8 cellular contexts compared by ENCODE assay signal in genomic region chr7:79453558-79454324, GRCh38. TPM values are rescaled to one million over a fixed set of nuclear protein-coding genes. Genes with fewer than 3 reads are reported as not detected.
DNase-seq lines count a peak whose midpoint lies in the region; ATAC-seq and TF ChIP-seq lines count a peak whose summit lies in the region.

TSS of gene MAGI2 (minus strand) at chr7:79453667. CDS start at chr7:79453320, 347 bp downstream.

- under 1% methylated on average over 67 of the region's 67 CpGs for whole genome bisulfite sequencing in urinary bladder

- CTCF ChIA-PET in activated naive CD4-positive, alpha-beta T cell treated with anti-CD3 and anti-CD28 coated beads for 36 hours (lab: Charles Lee) = no interaction called here
- CTCF ChIA-PET in activated CD8-positive, alpha-beta T cell treated with anti-CD3 and anti-CD28 coated beads for 36 hours (lab: Charles Lee) = no interaction called here

- POLR2A ChIA-PET in activated CD8-positive, alpha-beta T cell treated with anti-CD3 and anti-CD28 coated beads for 36 hours (lab: Charles Lee) = no interaction called here

- H3K4me3 ChIP-seq in urinary bladder (ENCODE audit: low read depth, low read length) = peak within 1 kb of the TSS; percentile 59

- TF ChIP-seq CTCF in activated CD8-positive, alpha-beta T cell treated with anti-CD3 and anti-CD28 coated beads for 36 hours (IDR thresholded peaks at IDR 0.05) = no peak
- TF ChIP-seq CTCF in foreskin keratinocyte (conservative IDR thresholded peaks at IDR 0.05) = no peak

- peak within 1 kb of the TSS; percentile 68 for H3K4me3 Mint-ChIP-seq in activated naive CD4-positive, alpha-beta T cell treated with anti-CD3 and anti-CD28 coated beads for 36 hours
- H3K4me3 Mint-ChIP-seq in activated CD8-positive, alpha-beta T cell treated with anti-CD3 and anti-CD28 coated beads for 36 hours = peak within 1 kb of the TSS; percentile 71
- H3K4me3 Mint-ChIP-seq in naive B cell = peak within 1 kb of the TSS in 7 of 8 donors; percentile 26 to 83 (median 52)

- H3K4me1 ChIP-seq in foreskin keratinocyte (peaks cover 6% of the 10 kb centered on the region), urinary bladder (ENCODE audit: insufficient read depth) (no peaks in the 10 kb centered on the region)

- H3K4me1 Mint-ChIP-seq in activated naive CD4-positive, alpha-beta T cell treated with anti-CD3 and anti-CD28 coated beads for 36 hours (ENCODE audit: low read depth) = peaks cover 14% of the 10 kb centered on the region
- H3K4me1 Mint-ChIP-seq in activated CD8-positive, alpha-beta T cell treated with anti-CD3 and anti-CD28 coated beads for 36 hours (ENCODE audit: low read depth) = peaks cover 9% of the 10 kb centered on the region
- peaks cover 17 to 29% (median 27%) of the 10 kb centered on the region in 3 donors for H3K4me1 Mint-ChIP-seq in naive B cell

- no peaks in the 10 kb centered on the region for H3K9me3 Mint-ChIP-seq in activated naive CD4-positive, alpha-beta T cell treated with anti-CD3 and anti-CD28 coated beads for 36 hours
- H3K9me3 Mint-ChIP-seq in activated CD8-positive, alpha-beta T cell treated with anti-CD3 and anti-CD28 coated beads for 36 hours = no peaks in the 10 kb centered on the region
- H3K9me3 Mint-ChIP-seq in naive B cell = peaks cover 0 to 6% (median 4%) of the 10 kb centered on the region in 7 donors

- H3K27ac ChIP-seq in foreskin keratinocyte (peak within 1 kb of the TSS; percentile 87), urinary bladder (ENCODE audit: low read depth) (peak within 1 kb of the TSS; percentile 79)

- H3K27me3 Mint-ChIP-seq in activated naive CD4-positive, alpha-beta T cell treated with anti-CD3 and anti-CD28 coated beads for 36 hours (ENCODE audit: low read depth) = peaks cover 47% of the 10 kb centered on the region
- H3K27me3 Mint-ChIP-seq in activated CD8-positive, alpha-beta T cell treated with anti-CD3 and anti-CD28 coated beads for 36 hours = peaks cover 53% of the 10 kb centered on the region
- H3K27me3 Mint-ChIP-seq in naive B cell = peaks cover 46 to 55% (median 48%) of the 10 kb centered on the region in 3 donors

- H3K36me3 Mint-ChIP-seq in activated naive CD4-positive, alpha-beta T cell treated with anti-CD3 and anti-CD28 coated beads for 36 hours (ENCODE audit: low read depth) = peaks cover 2% of the 10 kb centered on the region
- no peaks in the 10 kb centered on the region for H3K36me3 Mint-ChIP-seq in activated CD8-positive, alpha-beta T cell treated with anti-CD3 and anti-CD28 coated beads for 36 hours (ENCODE audit: low read depth)
- peaks cover 0 to 15% of the 10 kb centered on the region in 2 donors for H3K36me3 Mint-ChIP-seq in naive B cell

- no peaks in the 10 kb centered on the region for H3K27me3 ChIP-seq in foreskin keratinocyte

- peak; percentile 27 for DNase-seq in activated naive CD4-positive, alpha-beta T cell treated with anti-CD3 and anti-CD28 coated beads for 36 hours
- DNase-seq in activated naive CD4-positive, alpha-beta T cell treated with anti-CD3 and anti-CD28 coated beads, Interleukin-2, amount 50 U/mL, for 16 hours = no peak
- peak; percentile 19 for DNase-seq in activated CD8-positive, alpha-beta T cell treated with anti-CD3 and anti-CD28 coated beads for 36 hours
- peak; percentile 47 to 73 for DNase-seq in foreskin keratinocyte
- no peak for DNase-seq in naive B cell

- intact Hi-C loops in activated naive CD4-positive, alpha-beta T cell treated with anti-CD3 and anti-CD28 coated beads for 36 hours (cut with micrococcal nuclease) = no loop called here
- intact Hi-C loops in activated CD8-positive, alpha-beta T cell treated with anti-CD3 and anti-CD28 coated beads for 36 hours (cut with micrococcal nuclease) = no loop called here

- H3K27ac Mint-ChIP-seq in activated naive CD4-positive, alpha-beta T cell treated with anti-CD3 and anti-CD28 coated beads for 36 hours = peak within 1 kb of the TSS; percentile 61
- no peak within 1 kb of the TSS for H3K27ac Mint-ChIP-seq in activated CD8-positive, alpha-beta T cell treated with anti-CD3 and anti-CD28 coated beads for 36 hours
- H3K27ac Mint-ChIP-seq in naive B cell = peak within 1 kb of the TSS in 2 of 6 donors; percentile 18 to 20

- peak; percentile 45 for ATAC-seq in activated CD8-positive, alpha-beta T cell treated with anti-CD3 and anti-CD28 coated beads for 36 hours
- ATAC-seq in foreskin keratinocyte = peak; percentile 40
- ATAC-seq in naive B cell (ENCODE audit: low read depth in 2 of 2) = no peak
- no peak for ATAC-seq in GM19035 (IDR thresholded peaks at IDR 0.05; ENCODE audit: unreplicated experiment)
- no peak for ATAC-seq in GM18519 (IDR thresholded peaks at IDR 0.05; ENCODE audit: low FRiP score, unreplicated experiment)

- H3K36me3 ChIP-seq in urinary bladder (ENCODE audit: insufficient read depth) = no peaks in the 10 kb centered on the region

RNA-seq across cellular contexts. Expression of gene MAGI2, which starts in this region (rescaled TPM):
- under 1 TPM; 0.07 to 0.19 TPM for total RNA-seq in activated naive CD4-positive, alpha-beta T cell treated with anti-CD3 and anti-CD28 coated beads for 36 hours
- under 1 TPM; 0.04 to 0.09 TPM for total RNA-seq in activated CD8-positive, alpha-beta T cell treated with anti-CD3 and anti-CD28 coated beads for 36 hours
- total RNA-seq in foreskin keratinocyte = 0.51 and 0.81 TPM in 2 replicates
- 0.15 and 0.20 TPM in 2 replicates for polyA plus RNA-seq in foreskin keratinocyte
- under 1 TPM in 3 of 6 donors, not detected in 3; 0.04 to 0.06 (median 0.04) TPM for polyA plus RNA-seq in naive B cell (ENCODE audit: low read depth in 6 of 6)
- 37.4 TPM for total RNA-seq in urinary bladder
- 7.6 TPM for polyA plus RNA-seq in urinary bladder

Comparison
In these comparisons a context has a peak if more than half of its experiments do, and no peak if none do; other contexts are left out.
1. RNA of gene MAGI2 (total RNA-seq): 37.4 TPM in urinary bladder (single experiment); 0.51 to 0.81 TPM in foreskin keratinocyte, 0.07 to 0.19 TPM in activated naive CD4-positive, alpha-beta T cell treated with anti-CD3 and anti-CD28 coated beads for 36 hours and 0.04 to 0.09 TPM in activated CD8-positive, alpha-beta T cell treated with anti-CD3 and anti-CD28 coated beads for 36 hours; every median in the first group is over 10 times any median in the second.
2. Peak in DNase-seq in activated naive CD4-positive, alpha-beta T cell treated with anti-CD3 and anti-CD28 coated beads for 36 hours; RNA of the gene not detected or under 1 TPM.
3. Peak in DNase-seq and ATAC-seq in activated CD8-positive, alpha-beta T cell treated with anti-CD3 and anti-CD28 coated beads for 36 hours; RNA of the gene not detected or under 1 TPM.
4. Peak in DNase-seq, ATAC-seq and H3K27ac ChIP-seq in foreskin keratinocyte; RNA of the gene not detected or under 1 TPM.
5. Peak in every context shown above with its lines, with median percentiles within 50 percentile points of each other: H3K4me3 Mint-ChIP-seq.